ENCODE assay signal across 9 cellular contexts in genomic region chr18:62663731-62664336, GRCh38. TPM values are rescaled to one million over a fixed set of nuclear protein-coding genes. Genes with fewer than 3 reads are reported as not detected.
DNase-seq lines count a peak whose midpoint lies in the region; ATAC-seq and TF ChIP-seq lines count a peak whose summit lies in the region.
"Had no signal": no experiment of that assay in that cellular context is flagged by ENCODE, and none has a peak within 500 bp of the region (broad histone marks: within the 10 kb centered on the region; RNA-seq: fewer than 3 reads in every experiment).

No MANE protein-coding gene starts in this region.

- no peaks in the 10 kb centered on the region for H3K9me3 Mint-ChIP-seq in activated CD8-positive, alpha-beta T cell treated with anti-CD3 and anti-CD28 coated beads, Interleukin-2, amount 10 ng/mL, durations not matched to agents 7 days and 5 days (ENCODE audit: insufficient read depth)

- no peak overlapping the region for H3K27ac ChIP-seq in foreskin keratinocyte
- H3K27ac ChIP-seq: neutrophil had no signal

- no peaks in the 10 kb centered on the region for H3K27me3 Mint-ChIP-seq in activated CD8-positive, alpha-beta T cell treated with anti-CD3 and anti-CD28 coated beads, Interleukin-2, amount 10 ng/mL, durations not matched to agents 7 days and 5 days (ENCODE audit: low read depth)

- H3K4me3 Mint-ChIP-seq in activated CD8-positive, alpha-beta T cell treated with anti-CD3 and anti-CD28 coated beads, Interleukin-2, amount 10 ng/mL, durations not matched to agents 7 days and 5 days, result no peak overlapping the region

- no peak overlapping the region for H3K4me3 ChIP-seq in GM12865 (ENCODE audit: low read depth, low read length)

- DNase-seq in GM12865 (ENCODE audit: low read depth) (peak; percentile 85), LoVo (ENCODE audit: low spot score) (peak; percentile 48), foreskin keratinocyte (peak in 1 of 2 donors; percentile 56), hypothalamus (lab: John Stamatoyannopoulos, UW) (no peak), NCI-H748 (lab: John Stamatoyannopoulos, UW; ENCODE audit: unreplicated experiment) (no peak)
- no peak for DNase-seq in activated CD8-positive, alpha-beta T cell treated with anti-CD3 and anti-CD28 coated beads, Interleukin-2, amount 10 ng/mL, durations not matched to agents 7 days and 5 days

- ATAC-seq in GM21737 (IDR thresholded peaks at IDR 0.05; ENCODE audit: unreplicated experiment), result peak; percentile 62
- peak; percentile 64 for ATAC-seq in foreskin keratinocyte
- no peak for ATAC-seq in HG03196 (IDR thresholded peaks at IDR 0.05; ENCODE audit: unreplicated experiment)
- no peak for ATAC-seq in activated CD8-positive, alpha-beta T cell treated with anti-CD3 and anti-CD28 coated beads, Interleukin-2, amount 10 ng/mL, durations not matched to agents 7 days and 5 days

- H3K27ac Mint-ChIP-seq in activated CD8-positive, alpha-beta T cell treated with anti-CD3 and anti-CD28 coated beads, Interleukin-2, amount 10 ng/mL, durations not matched to agents 7 days and 5 days, result no peak overlapping the region

- no peaks in the 10 kb centered on the region for H3K27me3 ChIP-seq in foreskin keratinocyte
- H3K27me3 ChIP-seq: neutrophil had no signal

- no peaks in the 10 kb centered on the region for H3K4me1 Mint-ChIP-seq in activated CD8-positive, alpha-beta T cell treated with anti-CD3 and anti-CD28 coated beads, Interleukin-2, amount 10 ng/mL, durations not matched to agents 7 days and 5 days (ENCODE audit: low read depth)

- POLR2A ChIA-PET in activated CD8-positive, alpha-beta T cell treated with anti-CD3 and anti-CD28 coated beads, Interleukin-2, amount 10 ng/mL, durations not matched to agents 7 days and 5 days (lab: Charles Lee), result no interaction called here

- no peaks in the 10 kb centered on the region for H3K4me1 ChIP-seq in foreskin keratinocyte

- H3K36me3 Mint-ChIP-seq in activated CD8-positive, alpha-beta T cell treated with anti-CD3 and anti-CD28 coated beads, Interleukin-2, amount 10 ng/mL, durations not matched to agents 7 days and 5 days (ENCODE audit: low read depth), result no peaks in the 10 kb centered on the region

- TF ChIP-seq CTCF in GM12865 (IDR thresholded peaks at IDR 0.05; ENCODE audit: insufficient read depth, low read depth, low read length, missing control alignments) (no peak), foreskin keratinocyte (conservative IDR thresholded peaks at IDR 0.05) (no peak)

- CTCF ChIA-PET in activated CD8-positive, alpha-beta T cell treated with anti-CD3 and anti-CD28 coated beads, Interleukin-2, amount 10 ng/mL, durations not matched to agents 7 days and 5 days (lab: Charles Lee), result no interaction called here

RNA-seq across cellular contexts. Expression of gene PHLPP1, which starts 51.5 kb away (rescaled TPM):
- 9.5 and 10.3 TPM in 2 replicates for total RNA-seq in foreskin keratinocyte
- 3.1 and 3.6 TPM in 2 replicates for polyA plus RNA-seq in foreskin keratinocyte
- total RNA-seq in activated CD8-positive, alpha-beta T cell treated with anti-CD3 and anti-CD28 coated beads, Interleukin-2, amount 10 ng/mL, durations not matched to agents 7 days and 5 days, result 1 to 10 TPM; 2.9 to 3.5 TPM

Comparison
In these comparisons a context has a peak if more than half of its experiments do, and no peak if none do; other contexts are left out.
1. DNase-seq: peak in GM12865 (single experiment) and LoVo (single experiment); none in hypothalamus (0 of 51), activated CD8-positive, alpha-beta T cell treated with anti-CD3 and anti-CD28 coated beads, Interleukin-2, amount 10 ng/mL, durations not matched to agents 7 days and 5 days (single experiment) and NCI-H748 (single experiment).
2. ATAC-seq: peak in GM21737 (single experiment) and foreskin keratinocyte (single experiment); none in HG03196 (single experiment) and activated CD8-positive, alpha-beta T cell treated with anti-CD3 and anti-CD28 coated beads, Interleukin-2, amount 10 ng/mL, durations not matched to agents 7 days and 5 days (single experiment).